Comparison of ENCODE assay signal across 15 cellular contexts in genomic region chr13:23610966-23611486, GRCh38. TPM values are rescaled to one million over a fixed set of nuclear protein-coding genes. Genes with fewer than 3 reads are reported as not detected.
A peak's percentile ranks its signal among the peaks of the same experiment; 100 is the strongest.
DNase-seq lines count a peak whose midpoint lies in the region; ATAC-seq and TF ChIP-seq lines count a peak whose summit lies in the region.
"Had no signal": no experiment of that assay in that cellular context is flagged by ENCODE, and none has a peak within 500 bp of the region (broad histone marks: within the 10 kb centered on the region; RNA-seq: fewer than 3 reads in every experiment).

No MANE protein-coding gene starts in this region.

- no peak overlapping the region for H3K27ac ChIP-seq in GM23248
- peak overlapping the region in 8 of 12 donors; percentile 52 to 79 (median 70) for H3K27ac ChIP-seq in heart left ventricle
- no peak overlapping the region for H3K27ac ChIP-seq in mesendoderm (ENCODE audit: low read depth, low read length)
- no peak overlapping the region for H3K27ac ChIP-seq in sigmoid colon
- H3K27ac ChIP-seq: BLaER1 had no signal

- peaks cover 20% of the 10 kb centered on the region for H3F3A ChIP-seq in GM23248 (ENCODE audit: insufficient read depth)

- no peak overlapping the region for H2AFZ ChIP-seq in GM23248

- no peak overlapping the region for H4K5ac ChIP-seq in mesendoderm (ENCODE audit: low read length)

- H3K27me3 ChIP-seq in GM23248 (replicated peaks; ENCODE audit: insufficient read depth) = no peaks in the 10 kb centered on the region
- H3K27me3 ChIP-seq in heart left ventricle = no peaks in the 10 kb centered on the region
- H3K27me3 ChIP-seq in mesendoderm (ENCODE audit: insufficient read depth, low read length, poor library complexity) = no peaks in the 10 kb centered on the region
- no peaks in the 10 kb centered on the region for H3K27me3 ChIP-seq in sigmoid colon
- H3K27me3 ChIP-seq: BLaER1 had no signal

- no peak overlapping the region for H2BK15ac ChIP-seq in mesendoderm (replicated peaks; ENCODE audit: low read depth)

- no peak overlapping the region for H3K23ac ChIP-seq in mesendoderm (ENCODE audit: low read length)

- no peaks in the 10 kb centered on the region for H3K79me1 ChIP-seq in mesendoderm (ENCODE audit: low read length)

- H3K9ac ChIP-seq in GM23248 (no peak overlapping the region), mesendoderm (ENCODE audit: low read length) (no peak overlapping the region)
- H3K9ac ChIP-seq: BLaER1 had no signal

- H3K9me2 ChIP-seq in GM23248 (ENCODE audit: insufficient read depth) = no peaks in the 10 kb centered on the region

- no peak for TF ChIP-seq EP300 in sigmoid colon (IDR thresholded peaks at IDR 0.05)

- H3K36me3 ChIP-seq in GM23248 (ENCODE audit: low read depth) = no peaks in the 10 kb centered on the region
- peaks cover 0 to 24% (median 5%) of the 10 kb centered on the region in 9 donors for H3K36me3 ChIP-seq in heart left ventricle
- no peaks in the 10 kb centered on the region for H3K36me3 ChIP-seq in mesendoderm (ENCODE audit: control insufficient read depth, insufficient read depth, low read length)
- no peaks in the 10 kb centered on the region for H3K36me3 ChIP-seq in sigmoid colon
- H3K36me3 ChIP-seq: BLaER1 had no signal

- H3K4me1 ChIP-seq in GM23248 (ENCODE audit: insufficient read depth) (peaks cover 31% of the 10 kb centered on the region), heart left ventricle (peaks cover 0 to 43% (median 34%) of the 10 kb centered on the region in 12 donors), mesendoderm (ENCODE audit: control insufficient read depth, low read depth, low read length) (no peaks in the 10 kb centered on the region), sigmoid colon (peaks cover 0 to 32% (median 18%) of the 10 kb centered on the region in 4 donors)

- WGBS in GM23248 (ENCODE audit: low coverage in 1 of 2, low lambda C conversion rate in 2 of 2, missing lambda C conversion rate in 2 of 2), 2 experiments = 82 to 83% methylated on average over 2 of the region's 2 CpGs
- 51 to 56% (median 52%) methylated on average over 2 of the region's 2 CpGs for WGBS in heart left ventricle, 4 donors
- no CpG with 5 or more reads among the region's 2 CpGs for WGBS in mesendoderm (ENCODE audit: extremely low coverage, insufficient coverage, low lambda C conversion rate)
- WGBS in sigmoid colon, 2 donors = 75 to 83% methylated on average over 2 of the region's 2 CpGs

- H3K4me3 ChIP-seq in GM23248 (no peak overlapping the region), heart left ventricle (no peak overlapping the region), mesendoderm (ENCODE audit: low read length) (no peak overlapping the region), sigmoid colon (no peak overlapping the region)
- H3K4me3 ChIP-seq: BLaER1 had no signal

- no peak overlapping the region for H4K8ac ChIP-seq in mesendoderm (ENCODE audit: low read depth, low read length)

- H2AK5ac ChIP-seq in mesendoderm (ENCODE audit: low read length) = no peak overlapping the region

- H3K9me3 ChIP-seq in GM23248 (ENCODE audit: low read depth) (no peaks in the 10 kb centered on the region), heart left ventricle (no peaks in the 10 kb centered on the region), sigmoid colon (no peaks in the 10 kb centered on the region)
- H3K9me3 ChIP-seq: BLaER1 had no signal

- DNase-seq in GM23248 = peak; percentile 20
- peak; percentile 64 for DNase-seq in astrocyte of the hippocampus (ENCODE audit: low read depth, low spot score)
- peak in 3 of 5 donors; percentile 45 to 67 (median 48) for DNase-seq in heart left ventricle
- DNase-seq in sciatic nerve (ENCODE audit: low spot score) = no peak
- no peak for DNase-seq in activated T-cell treated with anti-CD3 and anti-CD28 coated beads, Interleukin-2, amount 50 U/mL, for 48 hours
- DNase-seq in mesendoderm = no peak
- DNase-seq in sigmoid colon = no peak
- DNase-seq: activated CD4-positive, alpha-beta T cell treated with anti-CD3 and anti-CD28 coated beads, Interleukin-2, amount 50 U/mL, for 48 hours; activated effector memory CD4-positive, alpha-beta T cell treated with Interleukin-2 at 50 U/mL for 16 hours; NCI-H1105; NCI-H524 treated with DMSO at 0.1 percent for 48 hours; stimulated activated naive CD8-positive, alpha-beta T cell treated with anti-CD3 and anti-CD28 coated beads, Interleukin-15, Interleukin-2, amounts not matched to agents 100 U/mL and 50 U/mL, for 24 hours had no signal

- TF ChIP-seq POLR2A in heart left ventricle (IDR thresholded peaks at IDR 0.05) = no peak
- no peak for TF ChIP-seq POLR2A in sigmoid colon (IDR thresholded peaks at IDR 0.05)

- intact Hi-C loops in heart left ventricle (cut with DNase I) = loop anchor here in 1 of 10 donors (5.0 kb wide), 1 partner anchor 41 kb away; no protein-coding TSS in a partner anchor
- intact Hi-C loops in sciatic nerve (cut with DNase I) = no loop called here
- intact Hi-C loops in sigmoid colon (cut with DNase I) = no loop called here

- no peak overlapping the region for H2BK5ac ChIP-seq in mesendoderm (ENCODE audit: low read length)

- no peaks in the 10 kb centered on the region for H3K79me2 ChIP-seq in GM23248 (ENCODE audit: insufficient read depth)
- H3K79me2 ChIP-seq in mesendoderm (ENCODE audit: control insufficient read depth, insufficient read depth, low read length) = no peaks in the 10 kb centered on the region

- H3K4me2 ChIP-seq in GM23248 (ENCODE audit: unreplicated experiment) (peak overlapping the region; percentile 94), mesendoderm (ENCODE audit: low read length) (no peak overlapping the region)

- no peak overlapping the region for H2BK120ac ChIP-seq in mesendoderm (ENCODE audit: low read depth, low read length)

- in situ Hi-C loops in GM23248 (cut with MboI) = no loop called here

- H3K18ac ChIP-seq in mesendoderm (ENCODE audit: low read length) = no peak overlapping the region

- H4K20me1 ChIP-seq in GM23248 (ENCODE audit: insufficient read depth) = no peaks in the 10 kb centered on the region
- H4K20me1 ChIP-seq: BLaER1 had no signal

- peak; percentile 53 to 79 (median 72) for ATAC-seq in heart left ventricle
- ATAC-seq in sciatic nerve = peak; percentile 56
- ATAC-seq in GM21825 (IDR thresholded peaks at IDR 0.05; ENCODE audit: unreplicated experiment) = no peak
- ATAC-seq: stimulated activated naive CD8-positive, alpha-beta T cell treated with anti-CD3 and anti-CD28 coated beads, Interleukin-15, Interleukin-2, amounts not matched to agents 100 U/mL and 50 U/mL, for 24 hours had no signal

- no peak for TF ChIP-seq CTCF in heart left ventricle (IDR thresholded peaks at IDR 0.05)
- TF ChIP-seq CTCF in sigmoid colon (IDR thresholded peaks at IDR 0.05) = no peak

- no peak overlapping the region for H3K56ac ChIP-seq in mesendoderm (ENCODE audit: low read length)

- H3K4ac ChIP-seq in mesendoderm (ENCODE audit: low read depth, low read length) = no peak overlapping the region

RNA-seq across cellular contexts. Expression of gene TNFRSF19, which starts 40.8 kb away (rescaled TPM):
- total RNA-seq in GM23248 (2014; rRNA removed; shearing (Covaris generic)) = 3.4 and 5.4 TPM in 2 replicates
- polyA plus RNA-seq in GM23248 (2016; fragmentation: Nextera tagmentation; extraction: Ambion mirVana) (2.7 and 3.4 TPM in 2 replicates), heart left ventricle (10 to 100 TPM in 1 of 2 donors, 1 to 10 TPM in 1; 9.1 to 16.6 TPM), sigmoid colon (under 1 TPM in 2 of 3 donors, not detected in 1; 0.60 to 0.96 TPM)
- total RNA-seq in heart left ventricle (10 to 100 TPM; 12.0 to 35.7 (median 28.0) TPM), sciatic nerve (25.9 TPM), sigmoid colon (1 to 10 TPM; 1.3 to 4.2 (median 3.2) TPM)
- polyA plus RNA-seq in mesendoderm (2013, experiment 1 of 2) = 1.5 TPM
- 1.5 TPM for polyA plus RNA-seq in mesendoderm (2013, experiment 2 of 2)
- total RNA-seq: G401 had no signal

Comparison
In these comparisons a context has a peak if more than half of its experiments do, and no peak if none do; other contexts are left out.
1. DNase-seq: peak in GM23248 (single experiment), astrocyte of the hippocampus (single experiment) and heart left ventricle (3 of 5); none in sciatic nerve (single experiment), activated T-cell treated with anti-CD3 and anti-CD28 coated beads, Interleukin-2, amount 50 U/mL, for 48 hours (0 of 2), mesendoderm (single experiment) and sigmoid colon (single experiment).
2. H3K27ac ChIP-seq: peak in heart left ventricle (8 of 12); none in GM23248 (single experiment), mesendoderm (single experiment) and sigmoid colon (0 of 4).